ENCODE assay signal across 20 cellular contexts in genomic region chr5:175027390-175027789, GRCh38.
DNase-seq lines count a peak whose midpoint lies in the region; ATAC-seq and TF ChIP-seq lines count a peak whose summit lies in the region.
"Had no signal": no experiment of that assay in that cellular context is flagged by ENCODE, and none has a peak within 500 bp of the region (broad histone marks: within the 10 kb centered on the region; RNA-seq: fewer than 3 reads in every experiment).

No MANE protein-coding gene starts in this region.

- H3K36me3 ChIP-seq in HEK293 (ENCODE audit: control insufficient read depth in 2 of 2, insufficient read depth in 1 of 2, low read length in 2 of 2) (no peaks in the 10 kb centered on the region), upper lobe of left lung (no peaks in the 10 kb centered on the region)
- H3K36me3 ChIP-seq: BLaER1 treated with 17β-estradiol and CSF1 and Interleukin-3, amounts not matched to agents 10 nM and 100 nM had no signal

- H3K27ac ChIP-seq in HEK293 (ENCODE audit: extremely low read depth, low read depth, low read length) (no peak overlapping the region), upper lobe of left lung (no peak overlapping the region), dorsolateral prefrontal cortex (no peak overlapping the region)
- H3K27ac ChIP-seq: BLaER1 treated with 17β-estradiol and CSF1 and Interleukin-3, amounts not matched to agents 10 nM and 100 nM; C4-2B had no signal

- H3K4me3 ChIP-seq in HEK293 (ENCODE audit: low read depth, low read length) (no peak overlapping the region), upper lobe of left lung (no peak overlapping the region), dorsolateral prefrontal cortex (no peak overlapping the region)
- H3K4me3 ChIP-seq: BLaER1 treated with 17β-estradiol and CSF1 and Interleukin-3, amounts not matched to agents 10 nM and 100 nM had no signal

- WGBS in upper lobe of left lung, 2 donors, result 81 to 89% methylated on average over 3 of the region's 3 CpGs

- intact Hi-C loops in dorsolateral prefrontal cortex (cut with DNase I), result no loop called here

- ATAC-seq in stimulated activated naive CD8-positive, alpha-beta T cell treated with anti-CD3 and anti-CD28 coated beads, Interleukin-15, Interleukin-2, amounts not matched to agents 100 U/mL and 50 U/mL, for 24 hours, result no peak
- no peak for ATAC-seq in upper lobe of left lung (ENCODE audit: low FRiP score in 2 of 2)
- ATAC-seq: CD8-positive, alpha-beta T cell had no signal

- peak; percentile 10 for DNase-seq in Daoy (ENCODE audit: low read depth)
- peak; percentile 75 for DNase-seq in OCI-M1 (lab: John Stamatoyannopoulos, UW)
- DNase-seq in left kidney (ENCODE audit: low read depth, low spot score), result peak; percentile 68
- no peak for DNase-seq in stimulated activated naive CD8-positive, alpha-beta T cell treated with anti-CD3 and anti-CD28 coated beads, Interleukin-15, Interleukin-2, amounts not matched to agents 100 U/mL and 50 U/mL, for 24 hours
- no peak for DNase-seq in upper lobe of left lung
- DNase-seq in dorsolateral prefrontal cortex, result no peak
- no peak for DNase-seq in GM03348 (ENCODE audit: low spot score)
- DNase-seq: 8988T; ACHN; AML-193; Caco-2; Calu3; CD4-positive, alpha-beta T cell; CD8-positive, alpha-beta T cell; DMS79 treated with DMSO at 0.1 percent for 48 hours; EL; GDM1 had no signal

- TF ChIP-seq CTCF in HEK293 (tag by site-specific recombination; IDR thresholded peaks at IDR 0.05) (no peak), upper lobe of left lung (IDR thresholded peaks at IDR 0.05) (no peak), dorsolateral prefrontal cortex (IDR thresholded peaks at IDR 0.05 in 54 of 56, conservative IDR thresholded peaks at IDR 0.05 in 2 of 56; ENCODE audit: low read depth in 1 of 56, partially characterized antibody in 56 of 56) (no peak)

- H3K9me3 ChIP-seq in HEK293 (ENCODE audit: control insufficient read depth, insufficient read depth, low read depth, low read length), result no peaks in the 10 kb centered on the region
- H3K9me3 ChIP-seq in upper lobe of left lung, result no peaks in the 10 kb centered on the region

- H3K4me1 ChIP-seq in HEK293 (ENCODE audit: control insufficient read depth, insufficient read depth, low read length) (no peaks in the 10 kb centered on the region), upper lobe of left lung (peaks cover 0 to 3% (median 0%) of the 10 kb centered on the region in 4 donors)
- H3K4me1 ChIP-seq: Caco-2 had no signal

- CTCF ChIA-PET in HEK293 (lab: Yijun Ruan, JAX), result no interaction called here

- TF ChIP-seq EP300 in upper lobe of left lung (IDR thresholded peaks at IDR 0.05), result no peak

- TF ChIP-seq POLR2A in upper lobe of left lung (IDR thresholded peaks at IDR 0.05), result no peak

- POLR2A ChIA-PET in HEK293 (lab: Yijun Ruan, JAX), result no interaction called here

- no peaks in the 10 kb centered on the region for H3K27me3 ChIP-seq in upper lobe of left lung
- H3K27me3 ChIP-seq in dorsolateral prefrontal cortex, result no peaks in the 10 kb centered on the region
- H3K27me3 ChIP-seq: BLaER1 treated with 17β-estradiol and CSF1 and Interleukin-3, amounts not matched to agents 10 nM and 100 nM had no signal

TF ChIP-seq in HEK293, 187 proteins besides CTCF, POLR2A, EP300 and RAD21:
- peak; percentile 71 for TF ChIP-seq ZFHX2 (tag by site-specific recombination; conservative IDR thresholded peaks at IDR 0.05)
- TF ChIP-seq ZNF549 (tag by site-specific recombination; IDR thresholded peaks at IDR 0.05), result no peak
- no peak for TF ChIP-seq ZNF248 (tag by site-specific recombination; IDR thresholded peaks at IDR 0.05)
- TF ChIP-seq KLF17 (tag by site-specific recombination; IDR thresholded peaks at IDR 0.05), result no peak
- TF ChIP-seq EGR2 (tag by site-specific recombination; IDR thresholded peaks at IDR 0.05; ENCODE audit: low read depth), result peak; percentile 90
- no peak for TF ChIP-seq HIC1 (tag by site-specific recombination; IDR thresholded peaks at IDR 0.05)

Comparison
In these comparisons a context has a peak if more than half of its experiments do, and no peak if none do; other contexts are left out.
1. DNase-seq: peak in Daoy (single experiment), OCI-M1 (single experiment) and left kidney (single experiment); none in stimulated activated naive CD8-positive, alpha-beta T cell treated with anti-CD3 and anti-CD28 coated beads, Interleukin-15, Interleukin-2, amounts not matched to agents 100 U/mL and 50 U/mL, for 24 hours (single experiment), upper lobe of left lung (0 of 2), dorsolateral prefrontal cortex (0 of 10) and GM03348 (single experiment).